In genomic region chr4:147480891-147481576, GRCh38 we compare ENCODE assay signal across 9 cellular contexts. TPM values are rescaled to one million over a fixed set of nuclear protein-coding genes. Genes with fewer than 3 reads are reported as not detected.
A peak's percentile ranks its signal among the peaks of the same experiment; 100 is the strongest.
DNase-seq lines count a peak whose midpoint lies in the region; ATAC-seq and TF ChIP-seq lines count a peak whose summit lies in the region.
"Had no signal": no experiment of that assay in that cellular context is flagged by ENCODE, and none has a peak within 500 bp of the region (broad histone marks: within the 10 kb centered on the region; RNA-seq: fewer than 3 reads in every experiment).

TSS of gene EDNRA (plus strand) at chr4:147481097. CDS start at chr4:147485682, 4,585 bp downstream.

- WGBS in right lobe of liver (ENCODE audit: insufficient coverage, low coverage, low lambda C conversion rate, missing lambda C conversion rate) = under 1% methylated on average over 16 of the region's 68 CpGs

- intact Hi-C loops in right lobe of liver (cut with DNase I) = no loop called here
- intact Hi-C loops in tibial artery (cut with DNase I; ENCODE audit: low total_unique reads) = no loop called here

- H3K27ac ChIP-seq in right lobe of liver = peak within 1 kb of the TSS in 2 of 3 donors; percentile 18 to 26
- peak within 1 kb of the TSS; percentile 79 to 92 for H3K27ac ChIP-seq in tibial artery
- H3K27ac ChIP-seq: 22Rv1 had no signal

- peaks cover 0 to 5% of the 10 kb centered on the region in 2 donors for H3K27me3 ChIP-seq in right lobe of liver
- no peaks in the 10 kb centered on the region for H3K27me3 ChIP-seq in tibial artery

- no peaks in the 10 kb centered on the region for H3K4me1 ChIP-seq in right lobe of liver
- peaks cover 0 to 44% (median 19%) of the 10 kb centered on the region in 4 donors for H3K4me1 ChIP-seq in tibial artery

- H3K36me3 ChIP-seq in right lobe of liver = no peaks in the 10 kb centered on the region
- H3K36me3 ChIP-seq in tibial artery = no peaks in the 10 kb centered on the region

- DNase-seq in DMS 273 (lab: John Stamatoyannopoulos, UW; ENCODE audit: unreplicated experiment) (peak; percentile 41), DMS 273 treated with DMSO at 0.1 percent for 48 hours (lab: John Stamatoyannopoulos, UW) (no peak), dermis blood vessel endothelial cell (peak; percentile 30), right lobe of liver (peak in 1 of 3 donors; percentile 16), tibial artery (peak in 1 of 2 donors; percentile 73)
- no peak for DNase-seq in stimulated activated CD4-positive, alpha-beta T cell treated with anti-CD3 and anti-CD28 coated beads, Interleukin-4, amount 100 ng/mL, for 1 hour

- TF ChIP-seq POLR2A in right lobe of liver (IDR thresholded peaks at IDR 0.05) = no peak

- H3K9me3 ChIP-seq in right lobe of liver (no peaks in the 10 kb centered on the region), tibial artery (no peaks in the 10 kb centered on the region)

- ATAC-seq in right lobe of liver (peak in 3 of 4 donors; percentile 30 to 48 (median 36)), HG03097 (IDR thresholded peaks at IDR 0.05; ENCODE audit: low FRiP score, unreplicated experiment) (no peak), GM21390 (IDR thresholded peaks at IDR 0.05; ENCODE audit: unreplicated experiment) (no peak)

- no peak for TF ChIP-seq CTCF in right lobe of liver (IDR thresholded peaks at IDR 0.05)
- TF ChIP-seq CTCF in tibial artery (IDR thresholded peaks at IDR 0.05) = no peak

- H3K4me3 ChIP-seq in right lobe of liver = peak within 1 kb of the TSS; percentile 16 to 32 (median 21)
- H3K4me3 ChIP-seq in tibial artery = peak within 1 kb of the TSS; percentile 56 to 70

RNA-seq across cellular contexts. Expression of gene EDNRA, which starts in this region (rescaled TPM):
- total RNA-seq in dermis blood vessel endothelial cell (0.19 TPM in 1 of 2 replicates, not detected in the other), right lobe of liver (1 to 10 TPM in 2 of 6 experiments, under 1 TPM in 4; 0.61 to 1.2 (median 0.92) TPM)

Comparison
In these comparisons a context has a peak if more than half of its experiments do, and no peak if none do; other contexts are left out.
1. Peak in DNase-seq in dermis blood vessel endothelial cell; RNA of the gene not detected or under 1 TPM.
2. ATAC-seq: peak in right lobe of liver (3 of 4); none in HG03097 (single experiment) and GM21390 (single experiment).